In the genomic region with DNA sequence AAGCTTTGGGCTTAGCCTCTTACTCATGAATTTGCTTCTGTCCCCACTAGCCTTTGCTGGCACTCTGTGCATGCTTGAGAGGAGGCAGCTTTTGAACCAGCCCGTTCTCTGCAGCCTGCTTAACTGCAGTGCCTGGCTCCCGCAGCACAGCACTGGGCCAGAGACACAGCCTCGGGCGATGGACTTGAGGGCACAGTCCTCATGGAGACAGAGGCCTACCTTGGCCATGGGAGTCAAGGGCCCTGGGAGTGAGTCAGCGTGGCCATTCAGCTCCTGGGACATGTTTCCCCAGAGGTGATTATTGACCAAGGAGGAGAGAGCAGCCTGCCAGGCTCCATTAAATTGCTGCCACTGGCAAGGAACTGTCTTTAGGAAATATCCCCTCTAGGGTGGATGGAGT, we compare ENCODE assay signal across 1 cellular context.
TF ChIP-seq lines count a peak whose summit lies in the region.

No MANE protein-coding gene starts in this region.

TF ChIP-seq in H1, 55 proteins besides CTCF, POLR2A, EP300 and RAD21 (continued from another document):
- TF ChIP-seq, protein P1, sequence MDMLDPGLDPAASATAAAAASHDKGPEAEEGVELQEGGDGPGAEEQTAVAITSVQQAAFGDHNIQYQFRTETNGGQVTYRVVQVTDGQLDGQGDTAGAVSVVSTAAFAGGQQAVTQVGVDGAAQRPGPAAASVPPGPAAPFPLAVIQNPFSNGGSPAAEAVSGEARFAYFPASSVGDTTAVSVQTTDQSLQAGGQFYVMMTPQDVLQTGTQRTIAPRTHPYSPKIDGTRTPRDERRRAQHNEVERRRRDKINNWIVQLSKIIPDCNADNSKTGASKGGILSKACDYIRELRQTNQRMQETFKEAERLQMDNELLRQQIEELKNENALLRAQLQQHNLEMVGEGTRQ (IDR thresholded peaks at IDR 0.05; ENCODE audit: low read length) = no peak
- TF ChIP-seq, protein P2, sequence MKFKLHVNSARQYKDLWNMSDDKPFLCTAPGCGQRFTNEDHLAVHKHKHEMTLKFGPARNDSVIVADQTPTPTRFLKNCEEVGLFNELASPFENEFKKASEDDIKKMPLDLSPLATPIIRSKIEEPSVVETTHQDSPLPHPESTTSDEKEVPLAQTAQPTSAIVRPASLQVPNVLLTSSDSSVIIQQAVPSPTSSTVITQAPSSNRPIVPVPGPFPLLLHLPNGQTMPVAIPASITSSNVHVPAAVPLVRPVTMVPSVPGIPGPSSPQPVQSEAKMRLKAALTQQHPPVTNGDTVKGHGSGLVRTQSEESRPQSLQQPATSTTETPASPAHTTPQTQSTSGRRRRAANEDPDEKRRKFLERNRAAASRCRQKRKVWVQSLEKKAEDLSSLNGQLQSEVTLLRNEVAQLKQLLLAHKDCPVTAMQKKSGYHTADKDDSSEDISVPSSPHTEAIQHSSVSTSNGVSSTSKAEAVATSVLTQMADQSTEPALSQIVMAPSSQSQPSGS (IDR thresholded peaks at IDR 0.05; ENCODE audit: low read length) = no peak
- TF ChIP-seq YY1 (IDR thresholded peaks at IDR 0.05; ENCODE audit: low read depth, low read length) (no peak), SP2 (IDR thresholded peaks at IDR 0.05; ENCODE audit: low read length) (no peak), BRCA1 (IDR thresholded peaks at IDR 0.05; ENCODE audit: low read depth, low read length) (no peak), KDM1A (IDR thresholded peaks at IDR 0.05; ENCODE audit: borderline replicate concordance, low read length) (no peak), BCL11A (IDR thresholded peaks at IDR 0.05; ENCODE audit: low read depth in 2 of 2, low read length in 2 of 2) (no peak), TAF7 (optimal IDR thresholded peaks at IDR 0.05; ENCODE audit: borderline replicate concordance, low read depth, low read length) (no peak)
